1 cellular context compared by ENCODE assay signal in genomic region chr19:46481947-46482346, GRCh38.
TF ChIP-seq lines count a peak whose summit lies in the region.

No MANE protein-coding gene starts in this region.

TF ChIP-seq in neural cell, 6 proteins besides CTCF, POLR2A, EP300 and RAD21:
- TF ChIP-seq REST (IDR thresholded peaks at IDR 0.05; ENCODE audit: borderline replicate concordance) (no peak), MXI1 (conservative IDR thresholded peaks at IDR 0.05; ENCODE audit: poor library complexity, severe bottlenecking) (no peak)
TF ChIP-seq in neural cell: peak in this region for 0.
